ENCODE assay signal across 8 cellular contexts in genomic region chr12:3752741-3753486, GRCh38. TPM values are rescaled to one million over a fixed set of nuclear protein-coding genes. Genes with fewer than 3 reads are reported as not detected.
DNase-seq lines count a peak whose midpoint lies in the region; ATAC-seq, FAIRE-seq and TF ChIP-seq lines count a peak whose summit lies in the region.

Gene CRACR2A, minus strand, starts transcription at chr12:3753109. Its CDS starts 56,110 bp downstream, at chr12:3696999.

- ATAC-seq in GM18519 (IDR thresholded peaks at IDR 0.05; ENCODE audit: low FRiP score, unreplicated experiment) (peak; percentile 77), HG03045 (IDR thresholded peaks at IDR 0.05; ENCODE audit: unreplicated experiment) (peak; percentile 89), pancreas (peak; percentile 65 to 78 (median 76))

- peak within 1 kb of the TSS; percentile 55 for H3K27ac Mint-ChIP-seq in type B pancreatic cell

- H3K4me3 Mint-ChIP-seq in type B pancreatic cell: peak within 1 kb of the TSS; percentile 79

- peak; percentile 48 for TF ChIP-seq CTCF in A673 (conservative IDR thresholded peaks at IDR 0.05; ENCODE audit: low read depth, low read length)
- TF ChIP-seq CTCF in fibroblast of villous mesenchyme (IDR thresholded peaks at IDR 0.05; ENCODE audit: insufficient read depth, low read depth, low read length): peak; percentile 68
- TF ChIP-seq CTCF in pancreas (IDR thresholded peaks at IDR 0.05): peak in 3 of 4 donors; percentile 29 to 63 (median 33)
- peak; percentile 78 for TF ChIP-seq CTCF in type B pancreatic cell (conservative IDR thresholded peaks at IDR 0.05)

- no peaks in the 10 kb centered on the region for H3K4me1 ChIP-seq in A673 (ENCODE audit: insufficient read depth, low read length, poor library complexity, severe bottlenecking)
- H3K4me1 ChIP-seq in pancreas: peaks cover 5 to 20% (median 18%) of the 10 kb centered on the region in 3 donors

- peaks cover 10% of the 10 kb centered on the region for H3K36me3 Mint-ChIP-seq in type B pancreatic cell

- peak; percentile 59 for DNase-seq in A673 (ENCODE audit: low spot score)
- DNase-seq in NOMO-1 treated with dmso at 0.1 percent for 144 hours (lab: John Stamatoyannopoulos, UW; ENCODE audit: unreplicated experiment): peak; percentile 63
- DNase-seq in activated T-cell treated with anti-CD3 and anti-CD28 coated beads for 4 hours: peak; percentile 69
- DNase-seq in fibroblast of villous mesenchyme (ENCODE audit: low read depth): peak; percentile 65
- peak; percentile 60 to 90 (median 66) for DNase-seq in pancreas
- peak; percentile 80 for DNase-seq in type B pancreatic cell (ENCODE audit: extremely low spot score, unreplicated experiment)

- FAIRE-seq in pancreas (lab: Jason Lieb, UNC): no peak

- H3K27me3 Mint-ChIP-seq in type B pancreatic cell: peaks cover 47% of the 10 kb centered on the region

- POLR2A ChIA-PET in A673 (lab: Charles Lee; ENCODE audit: low non-redundant PET): no interaction called here

- no peaks in the 10 kb centered on the region for H3K9me3 ChIP-seq in A673 (ENCODE audit: low read depth, low read length, poor library complexity, severe bottlenecking)
- no peaks in the 10 kb centered on the region for H3K9me3 ChIP-seq in pancreas

- H3K27ac ChIP-seq in A673 (ENCODE audit: low read depth, low read length, poor library complexity, severe bottlenecking) (no peak within 1 kb of the TSS), pancreas (peak within 1 kb of the TSS; percentile 32 to 71 (median 64))

- 29 to 32% methylated on average over 55 to 62 of the region's 62 CpGs for WGBS in pancreas, 2 donors

- CTCF ChIA-PET in A673 (lab: Charles Lee): no interaction called here

- no TSS peak for BruUV-seq in A673 (replicated peaks; lab: Mats Ljungman, UMichigan)

- no peaks in the 10 kb centered on the region for H3K36me3 ChIP-seq in A673 (ENCODE audit: insufficient read depth, low read length, poor library complexity, severe bottlenecking)
- no peaks in the 10 kb centered on the region for H3K36me3 ChIP-seq in pancreas

- H3K4me1 Mint-ChIP-seq in type B pancreatic cell (ENCODE audit: unreplicated experiment): peaks cover 12% of the 10 kb centered on the region

- intact Hi-C loops in A673 (cut with micrococcal nuclease; ENCODE audit: unreplicated experiment) (no loop called here), pancreas (cut with DNase I) (no loop called here)

- H3K9me3 Mint-ChIP-seq in type B pancreatic cell: no peaks in the 10 kb centered on the region

- H3K27me3 ChIP-seq in A673 (replicated peaks; ENCODE audit: insufficient read depth, low read depth, low read length, poor library complexity) (peaks cover 51% of the 10 kb centered on the region), pancreas (no peaks in the 10 kb centered on the region)

- H3K4me3 ChIP-seq in A673 (ENCODE audit: low read depth, low read length, poor library complexity, severe bottlenecking): no peak within 1 kb of the TSS
- peak within 1 kb of the TSS; percentile 54 for H3K4me3 ChIP-seq in fibroblast of villous mesenchyme (ENCODE audit: low read depth, low read length)
- peak within 1 kb of the TSS; percentile 37 to 66 (median 54) for H3K4me3 ChIP-seq in pancreas

RNA-seq across cellular contexts. Expression of gene CRACR2A, which starts in this region (rescaled TPM):
- total RNA-seq in A673 (2021) (0.13 TPM in 1 of 2 replicates, not detected in the other), fibroblast of villous mesenchyme (9.5 and 15.5 TPM in 2 replicates), pancreas (10 to 100 TPM in 1 of 6 donors, 1 to 10 TPM in 5; 4.9 to 10.3 (median 8.6) TPM), type B pancreatic cell (ENCODE audit: low replicate concordance) (1.9 and 2.7 TPM in 2 replicates)
- polyA plus RNA-seq in pancreas: 1 to 10 TPM; 1.5 to 4.2 TPM

Comparison
In these comparisons a context has a peak if more than half of its experiments do, and no peak if none do; other contexts are left out.
1. Peak in DNase-seq in A673; RNA of the gene not detected or under 1 TPM.